In the genomic region with DNA sequence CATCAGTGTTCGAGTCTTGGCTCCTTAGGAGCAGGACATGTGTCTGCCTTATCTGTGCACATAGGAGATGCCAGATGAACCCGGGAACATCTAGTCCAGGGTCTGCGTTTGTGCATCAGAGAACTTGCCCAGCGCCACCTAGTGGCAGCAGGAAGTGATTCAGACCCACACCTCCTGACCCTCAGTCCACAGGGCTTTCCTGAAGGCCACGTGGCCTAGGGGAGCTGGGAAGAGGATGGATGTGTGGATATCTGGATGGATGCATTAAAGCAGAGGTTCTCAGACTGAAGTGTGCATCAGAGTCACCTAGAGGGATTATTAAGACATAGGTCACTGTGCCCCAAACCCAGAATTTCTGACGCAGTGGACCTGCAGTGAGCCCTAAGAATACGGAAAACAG, we compare ENCODE assay signal across 9 cellular contexts. TPM values are rescaled to one million over a fixed set of nuclear protein-coding genes. Genes with fewer than 3 reads are reported as not detected.
DNase-seq lines count a peak whose midpoint lies in the region; ATAC-seq and TF ChIP-seq lines count a peak whose summit lies in the region.
"Had no signal": no experiment of that assay in that cellular context is flagged by ENCODE, and none has a peak within 500 bp of the region (broad histone marks: within the 10 kb centered on the region; RNA-seq: fewer than 3 reads in every experiment).

No MANE protein-coding gene starts in this region.

- POLR2A ChIA-PET in HEK293 (lab: Yijun Ruan, JAX), result no interaction called here

- no peaks in the 10 kb centered on the region for H3K36me3 ChIP-seq in HEK293 (ENCODE audit: control insufficient read depth in 2 of 2, insufficient read depth in 1 of 2, low read length in 2 of 2)
- no peaks in the 10 kb centered on the region for H3K36me3 ChIP-seq in psoas muscle (ENCODE audit: insufficient read depth in 1 of 2, low read depth in 1 of 2)

- intact Hi-C loops in psoas muscle (cut with DNase I), result no loop called here

- 36 to 38% (median 37%) methylated on average over 7 of the region's 7 CpGs for WGBS in psoas muscle, 3 donors

- H3K4me3 ChIP-seq in HEK293 (ENCODE audit: low read depth, low read length), result no peak overlapping the region
- no peak overlapping the region for H3K4me3 ChIP-seq in psoas muscle

- H3K4me1 ChIP-seq in HEK293 (ENCODE audit: control insufficient read depth, insufficient read depth, low read length), result no peaks in the 10 kb centered on the region
- no peaks in the 10 kb centered on the region for H3K4me1 ChIP-seq in foreskin keratinocyte
- no peaks in the 10 kb centered on the region for H3K4me1 ChIP-seq in psoas muscle

- peak; percentile 54 for TF ChIP-seq CTCF in HEK293 (tag by site-specific recombination; IDR thresholded peaks at IDR 0.05)
- TF ChIP-seq CTCF in foreskin keratinocyte (conservative IDR thresholded peaks at IDR 0.05), result peak; percentile 65
- TF ChIP-seq CTCF in psoas muscle (IDR thresholded peaks at IDR 0.05), result peak; percentile 44

- peak; percentile 75 for ATAC-seq in foreskin keratinocyte
- ATAC-seq in psoas muscle, result peak; percentile 28 to 83 (median 77)
- no peak for ATAC-seq in HG03460 (IDR thresholded peaks at IDR 0.05; ENCODE audit: unreplicated experiment)

- H3K9me3 ChIP-seq in HEK293 (ENCODE audit: control insufficient read depth, insufficient read depth, low read depth, low read length) (no peaks in the 10 kb centered on the region), psoas muscle (no peaks in the 10 kb centered on the region)

- DNase-seq in EH (ENCODE audit: low read depth), result peak; percentile 56
- DNase-seq in NCI-H748 (lab: John Stamatoyannopoulos, UW; ENCODE audit: unreplicated experiment), result peak; percentile 63
- peak; percentile 37 for DNase-seq in activated T-cell treated with anti-CD3 and anti-CD28 coated beads for 1 hour (ENCODE audit: low read depth)
- DNase-seq in foreskin keratinocyte, result no peak
- peak in 1 of 2 donors; percentile 42 for DNase-seq in psoas muscle
- DNase-seq in NCI-H187 (lab: John Stamatoyannopoulos, UW), result no peak

- peaks cover 6% of the 10 kb centered on the region for H3K27me3 ChIP-seq in foreskin keratinocyte
- no peaks in the 10 kb centered on the region for H3K27me3 ChIP-seq in psoas muscle (ENCODE audit: insufficient read depth in 3 of 3, low read length in 2 of 3)

- H3K27ac ChIP-seq in HEK293 (ENCODE audit: extremely low read depth, low read depth, low read length) (no peak overlapping the region), foreskin keratinocyte (no peak overlapping the region), psoas muscle (no peak overlapping the region)

- CTCF ChIA-PET in HEK293 (lab: Yijun Ruan, JAX), result interaction anchor here (0.5 to 6.6 kb wide), 48 partner anchors 8 to 983 kb away, joined by 3 to 63 read pairs (median 4); no protein-coding TSS in a partner anchor

TF ChIP-seq in HEK293, 187 proteins besides CTCF, POLR2A, EP300 and RAD21 (continues in another document):
- TF ChIP-seq ZNF585B (tag by site-specific recombination; IDR thresholded peaks at IDR 0.05) (no peak), ZNF660 (tag by site-specific recombination; IDR thresholded peaks at IDR 0.05) (no peak), ZNF214 (tag by site-specific recombination; IDR thresholded peaks at IDR 0.05; ENCODE audit: borderline replicate concordance) (no peak), GLIS2 (tag by site-specific recombination; IDR thresholded peaks at IDR 0.05) (no peak), GLI2 (tag by site-specific recombination; IDR thresholded peaks at IDR 0.05; ENCODE audit: borderline replicate concordance, low read depth) (no peak), ZNF548 (tag by site-specific recombination; IDR thresholded peaks at IDR 0.05) (no peak), YY2 (tag by site-specific recombination; IDR thresholded peaks at IDR 0.05) (no peak), ZNF2 (tag by site-specific recombination; IDR thresholded peaks at IDR 0.05) (peak; percentile 88), ZNF426 (tag by site-specific recombination; IDR thresholded peaks at IDR 0.05) (no peak), IKZF3 (tag by site-specific recombination; IDR thresholded peaks at IDR 0.05) (peak; percentile 73), ZSCAN30 (tag by site-specific recombination; IDR thresholded peaks at IDR 0.05) (0 out of 2 replicates have a peak, but pooled peaks have one; percentile 11), YY1 (tag by site-specific recombination; IDR thresholded peaks at IDR 0.05) (no peak), ZNF677 (tag by site-specific recombination; IDR thresholded peaks at IDR 0.05) (no peak), SP3 (tag by site-specific recombination; IDR thresholded peaks at IDR 0.05) (no peak), ZNF311 (tag by site-specific recombination; IDR thresholded peaks at IDR 0.05; ENCODE audit: borderline replicate concordance) (no peak)
- TF ChIP-seq, protein P1, sequence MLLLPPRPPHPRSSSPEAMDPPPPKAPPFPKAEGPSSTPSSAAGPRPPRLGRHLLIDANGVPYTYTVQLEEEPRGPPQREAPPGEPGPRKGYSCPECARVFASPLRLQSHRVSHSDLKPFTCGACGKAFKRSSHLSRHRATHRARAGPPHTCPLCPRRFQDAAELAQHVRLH (tag by site-specific recombination; IDR thresholded peaks at IDR 0.05), result 0 out of 2 replicates have a peak, but pooled peaks have one; percentile 36
- TF ChIP-seq, protein P2, sequence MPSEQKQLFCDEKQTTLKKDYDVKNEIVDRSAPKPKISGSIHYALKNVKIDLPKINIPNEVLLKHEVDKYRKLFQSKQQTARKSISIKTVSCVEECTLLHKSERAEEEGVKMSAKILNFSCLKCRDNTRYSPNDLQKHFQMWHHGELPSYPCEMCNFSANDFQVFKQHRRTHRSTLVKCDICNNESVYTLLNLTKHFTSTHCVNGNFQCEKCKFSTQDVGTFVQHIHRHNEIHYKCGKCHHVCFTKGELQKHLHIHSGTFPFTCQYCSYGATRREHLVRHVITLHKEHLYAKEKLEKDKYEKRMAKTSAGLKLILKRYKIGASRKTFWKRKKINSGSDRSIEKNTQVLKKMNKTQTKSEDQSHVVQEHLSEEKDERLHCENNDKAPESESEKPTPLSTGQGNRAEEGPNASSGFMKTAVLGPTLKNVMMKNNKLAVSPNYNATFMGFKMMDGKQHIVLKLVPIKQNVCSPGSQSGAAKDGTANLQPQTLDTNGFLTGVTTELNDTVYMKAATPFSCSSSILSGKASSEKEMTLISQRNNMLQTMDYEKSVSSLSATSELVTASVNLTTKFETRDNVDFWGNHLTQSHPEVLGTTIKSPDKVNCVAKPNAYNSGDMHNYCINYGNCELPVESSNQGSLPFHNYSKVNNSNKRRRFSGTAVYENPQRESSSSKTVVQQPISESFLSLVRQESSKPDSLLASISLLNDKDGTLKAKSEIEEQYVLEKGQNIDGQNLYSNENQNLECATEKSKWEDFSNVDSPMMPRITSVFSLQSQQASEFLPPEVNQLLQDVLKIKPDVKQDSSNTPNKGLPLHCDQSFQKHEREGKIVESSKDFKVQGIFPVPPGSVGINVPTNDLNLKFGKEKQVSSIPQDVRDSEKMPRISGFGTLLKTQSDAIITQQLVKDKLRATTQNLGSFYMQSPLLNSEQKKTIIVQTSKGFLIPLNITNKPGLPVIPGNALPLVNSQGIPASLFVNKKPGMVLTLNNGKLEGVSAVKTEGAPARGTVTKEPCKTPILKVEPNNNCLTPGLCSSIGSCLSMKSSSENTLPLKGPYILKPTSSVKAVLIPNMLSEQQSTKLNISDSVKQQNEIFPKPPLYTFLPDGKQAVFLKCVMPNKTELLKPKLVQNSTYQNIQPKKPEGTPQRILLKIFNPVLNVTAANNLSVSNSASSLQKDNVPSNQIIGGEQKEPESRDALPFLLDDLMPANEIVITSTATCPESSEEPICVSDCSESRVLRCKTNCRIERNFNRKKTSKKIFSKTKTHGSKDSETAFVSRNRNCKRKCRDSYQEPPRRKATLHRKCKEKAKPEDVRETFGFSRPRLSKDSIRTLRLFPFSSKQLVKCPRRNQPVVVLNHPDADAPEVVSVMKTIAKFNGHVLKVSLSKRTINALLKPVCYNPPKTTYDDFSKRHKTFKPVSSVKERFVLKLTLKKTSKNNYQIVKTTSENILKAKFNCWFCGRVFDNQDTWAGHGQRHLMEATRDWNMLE (tag by site-specific recombination; conservative IDR thresholded peaks at IDR 0.05; ENCODE audit: low read depth), result 0 out of 2 replicates have a peak, but pooled peaks have one; percentile 18
- TF ChIP-seq, protein P3, sequence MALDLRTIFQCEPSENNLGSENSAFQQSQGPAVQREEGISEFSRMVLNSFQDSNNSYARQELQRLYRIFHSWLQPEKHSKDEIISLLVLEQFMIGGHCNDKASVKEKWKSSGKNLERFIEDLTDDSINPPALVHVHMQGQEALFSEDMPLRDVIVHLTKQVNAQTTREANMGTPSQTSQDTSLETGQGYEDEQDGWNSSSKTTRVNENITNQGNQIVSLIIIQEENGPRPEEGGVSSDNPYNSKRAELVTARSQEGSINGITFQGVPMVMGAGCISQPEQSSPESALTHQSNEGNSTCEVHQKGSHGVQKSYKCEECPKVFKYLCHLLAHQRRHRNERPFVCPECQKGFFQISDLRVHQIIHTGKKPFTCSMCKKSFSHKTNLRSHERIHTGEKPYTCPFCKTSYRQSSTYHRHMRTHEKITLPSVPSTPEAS (tag by site-specific recombination; IDR thresholded peaks at IDR 0.05), result no peak
- TF ChIP-seq, protein P4, sequence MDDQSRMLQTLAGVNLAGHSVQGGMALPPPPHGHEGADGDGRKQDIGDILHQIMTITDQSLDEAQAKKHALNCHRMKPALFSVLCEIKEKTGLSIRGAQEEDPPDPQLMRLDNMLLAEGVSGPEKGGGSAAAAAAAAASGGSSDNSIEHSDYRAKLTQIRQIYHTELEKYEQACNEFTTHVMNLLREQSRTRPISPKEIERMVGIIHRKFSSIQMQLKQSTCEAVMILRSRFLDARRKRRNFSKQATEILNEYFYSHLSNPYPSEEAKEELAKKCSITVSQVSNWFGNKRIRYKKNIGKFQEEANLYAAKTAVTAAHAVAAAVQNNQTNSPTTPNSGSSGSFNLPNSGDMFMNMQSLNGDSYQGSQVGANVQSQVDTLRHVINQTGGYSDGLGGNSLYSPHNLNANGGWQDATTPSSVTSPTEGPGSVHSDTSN (CRISPR knock-in tag; IDR thresholded peaks at IDR 0.05), result 0 out of 2 replicates have a peak, but pooled peaks have one; percentile 18

RNA-seq across cellular contexts. Expression of a gene that starts 37.3 kb away (rescaled TPM):
- total RNA-seq in foreskin keratinocyte, result 0.68 and 1.1 TPM in 2 replicates
- polyA plus RNA-seq in foreskin keratinocyte, result 0.55 and 0.73 TPM in 2 replicates
- 1 to 10 TPM in 2 of 4 donors, under 1 TPM in 1, not detected in 1; 0.78 to 5.4 (median 2.1) TPM for total RNA-seq in psoas muscle
- under 1 TPM in 2 of 3 donors, not detected in 1; 0.04 to 0.09 TPM for polyA plus RNA-seq in psoas muscle
- total RNA-seq: temporal lobe had no signal

Comparison
In these comparisons a context has a peak if more than half of its experiments do, and no peak if none do; other contexts are left out.
1. DNase-seq: peak in EH (single experiment), NCI-H748 (single experiment) and activated T-cell treated with anti-CD3 and anti-CD28 coated beads for 1 hour (single experiment); none in foreskin keratinocyte (0 of 2) and NCI-H187 (0 of 2).
2. Peak in every context shown above with its lines, with median percentiles within 50 percentile points of each other: CTCF ChIP-seq.